21 cellular contexts compared by ENCODE assay signal in genomic region chr13:24153979-24154378, GRCh38.
"Had no signal": no experiment of that assay in that cellular context is flagged by ENCODE, and none has a peak within 500 bp of the region (broad histone marks: within the 10 kb centered on the region; RNA-seq: fewer than 3 reads in every experiment).

No MANE protein-coding gene starts in this region.

- H3K4me1 ChIP-seq: ascending aorta, spleen had no signal

- DNase-seq: activated CD4-positive, alpha-beta T cell treated with anti-CD3 and anti-CD28 coated beads for 1 hour; activated CD4-positive, alpha-beta T cell treated with anti-CD3 and anti-CD28 coated beads, Interleukin-2, amount 50 U/mL, for 1 hour; activated gamma-delta T cell treated with Interleukin-2 at 50 U/mL for 16 hours; activated T-cell treated with anti-CD3 and anti-CD28 coated beads, Interleukin-2, amount 50 U/mL, for 1 hour; central memory CD4-positive, alpha-beta T cell; effector memory CD8-positive, alpha-beta T cell; foreskin melanocyte; glutamatergic neuron; immature natural killer cell; naive thymus-derived CD8-positive, alpha-beta T cell; spleen; stimulated activated CD4-positive, alpha-beta T cell treated with anti-CD3 and anti-CD28 coated beads, Interleukin-4, amount 100 ng/mL, for 24 hours; stimulated activated naive CD4-positive, alpha-beta T cell treated with Interleukin-2 at 50 U/mL for 16 hours; T-helper 1 cell; thyroid gland had no signal

- H3K4me3 ChIP-seq: ascending aorta, hepatocyte, lung, neural progenitor cell, spleen, thyroid gland had no signal

- ATAC-seq: activated naive CD4-positive, alpha-beta T cell treated with anti-CD3 and anti-CD28 coated beads, Interleukin-2, amount 50 U/mL, for 72 hours; effector memory CD8-positive, alpha-beta T cell; esophagus mucosa; naive thymus-derived CD8-positive, alpha-beta T cell had no signal

- H3K9me3 ChIP-seq: ascending aorta, spleen, thyroid gland had no signal

- H3K36me3 ChIP-seq: ascending aorta, neural progenitor cell, spleen, thyroid gland had no signal

- H3K27ac ChIP-seq: ascending aorta, hepatocyte, neural progenitor cell, spleen, thyroid gland had no signal

- H3K27me3 ChIP-seq: ascending aorta, hepatocyte, neural progenitor cell, spleen, thyroid gland had no signal
